Comparison of ENCODE assay signal across 1 cellular context in genomic region chr11:68841718-68842426, GRCh38.
A peak's percentile ranks its signal among the peaks of the same experiment; 100 is the strongest.
TF ChIP-seq lines count a peak whose summit lies in the region.

Gene CPT1A (minus strand): TSS chr11:68841916. CDS start chr11:68815474, 26,442 bp downstream.

TF ChIP-seq in K562, 482 proteins besides CTCF, POLR2A, EP300 and RAD21 (continued from another document and continues in another):
- TF ChIP-seq MBD1 (CRISPR knock-in tag; IDR thresholded peaks at IDR 0.05), result peak; percentile 91
- no peak for TF ChIP-seq MED1 (CRISPR knock-in tag; IDR thresholded peaks at IDR 0.05; ENCODE audit: borderline replicate concordance)
- TF ChIP-seq USF2 (CRISPR knock-in tag; IDR thresholded peaks at IDR 0.05), result no peak
- no peak for TF ChIP-seq ESRRB (CRISPR knock-in tag; IDR thresholded peaks at IDR 0.05; ENCODE audit: borderline replicate concordance)
- peak in 1 of 2 experiments; percentile 61; a peak in 2 of 4 replicates for TF ChIP-seq ZNF639 (CRISPR knock-in tag; conservative IDR thresholded peaks at IDR 0.05 in 1 of 2, IDR thresholded peaks at IDR 0.05 in 1 of 2)
- no peak for TF ChIP-seq HCFC1 (IDR thresholded peaks at IDR 0.05; ENCODE audit: low read depth, low read length)
- no peak for TF ChIP-seq ZNF785 (CRISPR knock-in tag; IDR thresholded peaks at IDR 0.05)
- TF ChIP-seq EWSR1 (IDR thresholded peaks at IDR 0.05; ENCODE audit: borderline replicate concordance, low read depth, partially characterized antibody), result no peak
- no peak for TF ChIP-seq SAP30 (IDR thresholded peaks at IDR 0.05; ENCODE audit: borderline replicate concordance, insufficient read depth, low read depth, low read length, poor library complexity, severe bottlenecking)
- TF ChIP-seq KDM5B (IDR thresholded peaks at IDR 0.05; ENCODE audit: insufficient replicate concordance, low read depth, low read length), result no peak
- no peak for TF ChIP-seq ZNF282 (CRISPR knock-in tag; IDR thresholded peaks at IDR 0.05)
- TF ChIP-seq ZZZ3 (IDR thresholded peaks at IDR 0.05), result no peak
- TF ChIP-seq SNAPC5 (CRISPR knock-in tag; IDR thresholded peaks at IDR 0.05), result no peak
- no peak for TF ChIP-seq RBM14 (IDR thresholded peaks at IDR 0.05; ENCODE audit: borderline replicate concordance, insufficient read depth, low read depth, low read length)
- no peak for TF ChIP-seq ZNF318 (IDR thresholded peaks at IDR 0.05; ENCODE audit: borderline replicate concordance in 1 of 2, low read depth in 1 of 2)
- TF ChIP-seq KLF16 (IDR thresholded peaks at IDR 0.05), result no peak
- no peak for TF ChIP-seq RCOR1 (IDR thresholded peaks at IDR 0.05; ENCODE audit: borderline replicate concordance in 1 of 2, low read depth in 2 of 2, low read length in 2 of 2)
- no peak for TF ChIP-seq ZNF696 (CRISPR knock-in tag; conservative IDR thresholded peaks at IDR 0.05)
- TF ChIP-seq L3MBTL2 (IDR thresholded peaks at IDR 0.05), result peak; percentile 34; the same call in 1 of the 2 replicates
- no peak for TF ChIP-seq ZBTB9 (CRISPR knock-in tag; IDR thresholded peaks at IDR 0.05)
- no peak for TF ChIP-seq HLTF (IDR thresholded peaks at IDR 0.05)
- TF ChIP-seq ZNF589 (CRISPR knock-in tag; IDR thresholded peaks at IDR 0.05; ENCODE audit: low read depth), result no peak
- 0 out of 2 replicates have a peak, but pooled peaks have one; percentile 23 for TF ChIP-seq GATAD2B (IDR thresholded peaks at IDR 0.05; ENCODE audit: borderline replicate concordance)
- peak; percentile 11 for TF ChIP-seq RBBP5 (IDR thresholded peaks at IDR 0.05; ENCODE audit: borderline replicate concordance, insufficient read depth, low read length, poor library complexity, severe bottlenecking)
- TF ChIP-seq ZNF133 (CRISPR knock-in tag; IDR thresholded peaks at IDR 0.05), result no peak
- no peak for TF ChIP-seq SP2 (IDR thresholded peaks at IDR 0.05; ENCODE audit: extremely low read depth, low read depth, low read length, poor library complexity, severe bottlenecking)
- TF ChIP-seq RBM39 (optimal IDR thresholded peaks at IDR 0.05; ENCODE audit: low read depth, low read length), result no peak
- no peak for TF ChIP-seq ZNF41 (CRISPR knock-in tag; conservative IDR thresholded peaks at IDR 0.05)
- no peak for TF ChIP-seq MAFK (IDR thresholded peaks at IDR 0.05; ENCODE audit: low read length)
- TF ChIP-seq HMG20A (CRISPR knock-in tag; conservative IDR thresholded peaks at IDR 0.05), result no peak
- TF ChIP-seq CSDE1 (IDR thresholded peaks at IDR 0.05), result no peak
- TF ChIP-seq CHCHD3 (CRISPR knock-in tag; IDR thresholded peaks at IDR 0.05), result no peak
- no peak for TF ChIP-seq E2F3 (CRISPR knock-in tag; IDR thresholded peaks at IDR 0.05)
- peak; percentile 48 for TF ChIP-seq TBP (optimal IDR thresholded peaks at IDR 0.05; ENCODE audit: low read depth, low read length)
- no peak for TF ChIP-seq DNMT1 (IDR thresholded peaks at IDR 0.05)
- TF ChIP-seq ZBTB7A (IDR thresholded peaks at IDR 0.05; ENCODE audit: borderline replicate concordance, control insufficient read depth, low read depth, low read length), result 0 out of 2 replicates have a peak, but pooled peaks have one; percentile 8
- no peak for TF ChIP-seq GMEB1 (CRISPR knock-in tag; IDR thresholded peaks at IDR 0.05)
- TF ChIP-seq SPI1 (IDR thresholded peaks at IDR 0.05; ENCODE audit: borderline replicate concordance, low read depth, low read length), result no peak
- no peak for TF ChIP-seq TFAM (CRISPR knock-in tag; conservative IDR thresholded peaks at IDR 0.05)
- TF ChIP-seq ADNP (tag; IDR thresholded peaks at IDR 0.05), result no peak; the same call in 1 of the 2 replicates
- TF ChIP-seq NR2C2 (CRISPR knock-in tag; IDR thresholded peaks at IDR 0.05), result 0 out of 2 replicates have a peak, but pooled peaks have one; percentile 10
- no peak for TF ChIP-seq NR2C2 (tag; IDR thresholded peaks at IDR 0.05)
